In genomic region chr20:59696476-59696875, GRCh38 we compare ENCODE assay signal across 25 cellular contexts.
"Had no signal": no experiment of that assay in that cellular context is flagged by ENCODE, and none has a peak within 500 bp of the region (broad histone marks: within the 10 kb centered on the region; RNA-seq: fewer than 3 reads in every experiment).

No MANE protein-coding gene starts in this region.

- H3K9me3 Mint-ChIP-seq: activated CD4-positive, alpha-beta T cell treated with anti-CD3 and anti-CD28 coated beads, Interleukin-2, amount 10 ng/mL, durations not matched to agents 7 days and 5 days; activated naive CD8-positive, alpha-beta T cell treated with anti-CD3 and anti-CD28 coated beads for 36 hours; activated T-cell treated with anti-CD3 and anti-CD28 coated beads, Interleukin-2, amount 50 U/mL, for 24 hours; effector memory CD8-positive, alpha-beta T cell; T-cell; T-helper 2 cell treated with Interferon-gamma antibody and Interleukin-4, amounts not matched to agents 5 μg/mL and 100 μg/mL, for 36 hours had no signal

- DNase-seq: activated CD4-positive, alpha-beta T cell treated with anti-CD3 and anti-CD28 coated beads, Interleukin-2, amount 10 ng/mL, durations not matched to agents 7 days and 5 days; activated CD4-positive, CD25-positive, alpha-beta regulatory T cell treated with anti-CD3 and anti-CD28 coated beads, Interleukin-2, amount 50 U/mL, for 72 hours; activated CD8-positive, alpha-beta memory T cell treated with anti-CD3 and anti-CD28 coated beads, Interleukin-2, amount 50 U/mL, for 4 hours; activated naive CD4-positive, alpha-beta T cell treated with Interleukin-2 at 50 U/mL for 16 hours; activated naive CD8-positive, alpha-beta T cell treated with anti-CD3 and anti-CD28 coated beads for 36 hours; activated T-cell treated with anti-CD3 and anti-CD28 coated beads, Interleukin-2, amount 50 U/mL, for 24 hours; effector memory CD8-positive, alpha-beta T cell; foreskin melanocyte; glutamatergic neuron; left cardiac atrium; naive B cell; occipital lobe; spleen; stimulated activated CD4-positive, alpha-beta T cell treated with anti-CD3 and anti-CD28 coated beads, Interleukin-4, amount 100 ng/mL, for 1 hour; stimulated activated naive CD4-positive, alpha-beta T cell treated with Interleukin-2 at 50 U/mL for 16 hours; T-cell; tibial artery; uterus had no signal

- H3K27ac ChIP-seq: cardiac muscle cell, prostate gland, right atrium auricular region, spleen, tibial artery, uterus, VCaP had no signal

- H3K4me1 Mint-ChIP-seq: activated CD4-positive, alpha-beta T cell treated with anti-CD3 and anti-CD28 coated beads, Interleukin-2, amount 10 ng/mL, durations not matched to agents 7 days and 5 days; activated naive CD8-positive, alpha-beta T cell treated with anti-CD3 and anti-CD28 coated beads for 36 hours; memory B cell; naive B cell; T-cell had no signal

- H3K4me3 ChIP-seq: cardiac muscle cell, prostate gland, right atrium auricular region, spleen, tibial artery, uterus had no signal

- H3K36me3 ChIP-seq: cardiac muscle cell, prostate gland, right atrium auricular region, spleen, tibial artery, uterus had no signal

- H3K27ac Mint-ChIP-seq: activated CD4-positive, alpha-beta T cell treated with anti-CD3 and anti-CD28 coated beads, Interleukin-2, amount 10 ng/mL, durations not matched to agents 7 days and 5 days; activated naive CD8-positive, alpha-beta T cell treated with anti-CD3 and anti-CD28 coated beads for 36 hours; activated T-cell treated with anti-CD3 and anti-CD28 coated beads, Interleukin-2, amount 50 U/mL, for 24 hours; effector memory CD8-positive, alpha-beta T cell; memory B cell; naive B cell; T-cell; T-helper 2 cell treated with Interferon-gamma antibody and Interleukin-4, amounts not matched to agents 5 μg/mL and 100 μg/mL, for 36 hours had no signal

- H3K36me3 Mint-ChIP-seq: activated naive CD8-positive, alpha-beta T cell treated with anti-CD3 and anti-CD28 coated beads for 36 hours; memory B cell; naive B cell; T-cell had no signal

- ATAC-seq: effector memory CD8-positive, alpha-beta T cell; esophagus mucosa; left cardiac atrium; T-cell had no signal

- H3K9me3 ChIP-seq: prostate gland, right atrium auricular region, spleen, tibial artery, uterus had no signal

- H3K4me1 ChIP-seq: prostate gland, spleen, tibial artery, uterus had no signal

- H3K27me3 ChIP-seq: cardiac muscle cell, right atrium auricular region, tibial artery, uterus had no signal

- H3K4me3 Mint-ChIP-seq: activated CD4-positive, alpha-beta T cell treated with anti-CD3 and anti-CD28 coated beads, Interleukin-2, amount 10 ng/mL, durations not matched to agents 7 days and 5 days; activated naive CD8-positive, alpha-beta T cell treated with anti-CD3 and anti-CD28 coated beads for 36 hours; activated T-cell treated with anti-CD3 and anti-CD28 coated beads, Interleukin-2, amount 50 U/mL, for 24 hours; effector memory CD8-positive, alpha-beta T cell; memory B cell; naive B cell; T-cell; T-helper 2 cell treated with Interferon-gamma antibody and Interleukin-4, amounts not matched to agents 5 μg/mL and 100 μg/mL, for 36 hours had no signal
